Comparison of ENCODE assay signal across 8 cellular contexts in genomic region chr22:31496007-31496734, GRCh38. TPM values are rescaled to one million over a fixed set of nuclear protein-coding genes. Genes with fewer than 3 reads are reported as not detected.
DNase-seq lines count a peak whose midpoint lies in the region; ATAC-seq and TF ChIP-seq lines count a peak whose summit lies in the region.

SFI1 (plus strand) TSS chr22:31496536; CDS start chr22:31508285, 11,749 bp downstream.

- peaks cover 26% of the 10 kb centered on the region for H3K4me1 Mint-ChIP-seq in nephron progenitor cell
- H3K4me1 Mint-ChIP-seq in stimulated activated naive CD8-positive, alpha-beta T cell treated with anti-CD3 and anti-CD28 coated beads, Interleukin-15, amount 100 ng/mL, for 72 hours, result peaks cover 57% of the 10 kb centered on the region

- peak; percentile 84; the same call in 1 of the 2 replicates for TF ChIP-seq POLR2A in Raji (IDR thresholded peaks at IDR 0.05; ENCODE audit: insufficient read depth, low read depth, low read length)

- TF ChIP-seq CTCF in LNCaP clone FGC (IDR thresholded peaks at IDR 0.05; ENCODE audit: control insufficient read depth, extremely low read depth, insufficient read depth) (peak; percentile 37), fibroblast of the aortic adventitia (IDR thresholded peaks at IDR 0.05; ENCODE audit: insufficient read depth, low read length) (peak; percentile 32), nephron progenitor cell (IDR thresholded peaks at IDR 0.05) (no peak)

- peak within 1 kb of the TSS; percentile 88 for H3K4me3 Mint-ChIP-seq in nephron progenitor cell
- H3K4me3 Mint-ChIP-seq in stimulated activated naive CD8-positive, alpha-beta T cell treated with anti-CD3 and anti-CD28 coated beads, Interleukin-15, amount 100 ng/mL, for 72 hours, result peak within 1 kb of the TSS; percentile 96 to 98

- H3K27ac Mint-ChIP-seq in nephron progenitor cell, result no peak within 1 kb of the TSS
- peak within 1 kb of the TSS; percentile 91 to 98 for H3K27ac Mint-ChIP-seq in stimulated activated naive CD8-positive, alpha-beta T cell treated with anti-CD3 and anti-CD28 coated beads, Interleukin-15, amount 100 ng/mL, for 72 hours

- H3K36me3 Mint-ChIP-seq in nephron progenitor cell (ENCODE audit: low read depth), result peaks cover 28% of the 10 kb centered on the region

- peak; percentile 93 for ATAC-seq in stimulated activated naive CD8-positive, alpha-beta T cell treated with anti-CD3 and anti-CD28 coated beads, Interleukin-15, amount 100 ng/mL, for 72 hours

- DNase-seq in ELF-1 (ENCODE audit: low read depth, low spot score), result peak; percentile 86
- peak; percentile 58 for DNase-seq in H4 (ENCODE audit: low spot score)
- DNase-seq in LNCaP clone FGC (ENCODE audit: low read depth), result peak; percentile 43
- peak; percentile 95 for DNase-seq in activated effector memory CD4-positive, alpha-beta T cell treated with Interleukin-2 at 50 U/mL for 16 hours
- DNase-seq in fibroblast of the aortic adventitia (ENCODE audit: low read depth), result peak; percentile 88
- peak; percentile 93 for DNase-seq in nephron progenitor cell
- peak; percentile 96 for DNase-seq in stimulated activated naive CD8-positive, alpha-beta T cell treated with anti-CD3 and anti-CD28 coated beads, Interleukin-15, amount 100 ng/mL, for 72 hours

- peaks cover 29% of the 10 kb centered on the region for H3K9me3 Mint-ChIP-seq in nephron progenitor cell
- H3K9me3 Mint-ChIP-seq in stimulated activated naive CD8-positive, alpha-beta T cell treated with anti-CD3 and anti-CD28 coated beads, Interleukin-15, amount 100 ng/mL, for 72 hours, result no peaks in the 10 kb centered on the region

- H3K4me3 ChIP-seq in LNCaP clone FGC (ENCODE audit: low read depth, low read length) (peak within 1 kb of the TSS; percentile 74), fibroblast of the aortic adventitia (ENCODE audit: low read depth, low read length) (peak within 1 kb of the TSS; percentile 74)

- peaks cover 4% of the 10 kb centered on the region for H3K27me3 Mint-ChIP-seq in nephron progenitor cell (ENCODE audit: low read depth, poor library complexity)
- no peaks in the 10 kb centered on the region for H3K27me3 Mint-ChIP-seq in stimulated activated naive CD8-positive, alpha-beta T cell treated with anti-CD3 and anti-CD28 coated beads, Interleukin-15, amount 100 ng/mL, for 72 hours

RNA-seq across cellular contexts. Expression of gene SFI1, which starts in this region (rescaled TPM):
- 2.8 and 3.3 TPM in 2 replicates for total RNA-seq in H4 (2014; rRNA removed; shearing (Covaris generic))
- 19.9 and 20.3 TPM in 2 replicates for total RNA-seq in fibroblast of the aortic adventitia (ENCODE audit: low replicate concordance)

Comparison
In these comparisons a context has a peak if more than half of its experiments do, and no peak if none do; other contexts are left out.
1. Peak in every context shown above with its lines: DNase-seq, ATAC-seq and H3K4me3 ChIP-seq.
2. DNase-seq: peak in every context shown above with its lines; median percentile 96 in stimulated activated naive CD8-positive, alpha-beta T cell treated with anti-CD3 and anti-CD28 coated beads, Interleukin-15, amount 100 ng/mL, for 72 hours; 95 in activated effector memory CD4-positive, alpha-beta T cell treated with Interleukin-2 at 50 U/mL for 16 hours; 93 in nephron progenitor cell; 88 in fibroblast of the aortic adventitia; 86 in ELF-1; 58 in H4; 43 in LNCaP clone FGC.